1 cellular context compared by ENCODE assay signal in the genomic region with DNA sequence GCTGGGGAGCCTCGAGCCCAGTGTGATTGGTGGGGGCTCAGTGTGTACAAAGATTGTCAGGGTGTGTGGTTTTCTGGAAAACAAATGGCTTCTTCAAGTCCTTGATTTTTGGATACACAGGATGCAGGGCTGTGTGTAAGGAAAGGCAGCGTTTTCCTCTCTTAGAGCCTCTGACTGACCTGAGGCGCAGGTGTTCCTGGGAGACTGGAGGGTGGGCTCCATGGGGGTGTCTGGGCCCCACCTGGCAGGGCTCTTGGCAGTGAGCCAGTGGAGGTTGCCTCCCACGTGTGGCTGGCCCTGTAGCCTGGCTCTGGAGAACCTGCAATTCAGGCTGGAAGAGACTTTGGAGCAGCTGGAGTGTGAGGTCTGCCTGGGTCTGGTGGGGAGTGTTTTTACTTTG.
A peak's percentile ranks its signal among the peaks of the same experiment; 100 is the strongest.
TF ChIP-seq lines count a peak whose summit lies in the region.

No MANE protein-coding gene starts in this region.

TF ChIP-seq in HepG2, 621 proteins besides CTCF, POLR2A, EP300 and RAD21 (continued from another document):
- TF ChIP-seq, protein P1, sequence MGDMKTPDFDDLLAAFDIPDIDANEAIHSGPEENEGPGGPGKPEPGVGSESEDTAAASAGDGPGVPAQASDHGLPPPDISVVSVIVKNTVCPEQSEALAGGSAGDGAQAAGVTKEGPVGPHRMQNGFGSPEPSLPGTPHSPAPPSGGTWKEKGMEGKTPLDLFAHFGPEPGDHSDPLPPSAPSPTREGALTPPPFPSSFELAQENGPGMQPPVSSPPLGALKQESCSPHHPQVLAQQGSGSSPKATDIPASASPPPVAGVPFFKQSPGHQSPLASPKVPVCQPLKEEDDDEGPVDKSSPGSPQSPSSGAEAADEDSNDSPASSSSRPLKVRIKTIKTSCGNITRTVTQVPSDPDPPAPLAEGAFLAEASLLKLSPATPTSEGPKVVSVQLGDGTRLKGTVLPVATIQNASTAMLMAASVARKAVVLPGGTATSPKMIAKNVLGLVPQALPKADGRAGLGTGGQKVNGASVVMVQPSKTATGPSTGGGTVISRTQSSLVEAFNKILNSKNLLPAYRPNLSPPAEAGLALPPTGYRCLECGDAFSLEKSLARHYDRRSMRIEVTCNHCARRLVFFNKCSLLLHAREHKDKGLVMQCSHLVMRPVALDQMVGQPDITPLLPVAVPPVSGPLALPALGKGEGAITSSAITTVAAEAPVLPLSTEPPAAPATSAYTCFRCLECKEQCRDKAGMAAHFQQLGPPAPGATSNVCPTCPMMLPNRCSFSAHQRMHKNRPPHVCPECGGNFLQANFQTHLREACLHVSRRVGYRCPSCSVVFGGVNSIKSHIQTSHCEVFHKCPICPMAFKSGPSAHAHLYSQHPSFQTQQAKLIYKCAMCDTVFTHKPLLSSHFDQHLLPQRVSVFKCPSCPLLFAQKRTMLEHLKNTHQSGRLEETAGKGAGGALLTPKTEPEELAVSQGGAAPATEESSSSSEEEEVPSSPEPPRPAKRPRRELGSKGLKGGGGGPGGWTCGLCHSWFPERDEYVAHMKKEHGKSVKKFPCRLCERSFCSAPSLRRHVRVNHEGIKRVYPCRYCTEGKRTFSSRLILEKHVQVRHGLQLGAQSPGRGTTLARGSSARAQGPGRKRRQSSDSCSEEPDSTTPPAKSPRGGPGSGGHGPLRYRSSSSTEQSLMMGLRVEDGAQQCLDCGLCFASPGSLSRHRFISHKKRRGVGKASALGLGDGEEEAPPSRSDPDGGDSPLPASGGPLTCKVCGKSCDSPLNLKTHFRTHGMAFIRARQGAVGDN (CRISPR knock-in tag; IDR thresholded peaks at IDR 0.05) = peak; percentile 75
- TF ChIP-seq XRCC5 (optimal IDR thresholded peaks at IDR 0.05; ENCODE audit: low read length) (peak; percentile 61), ZBTB7A (CRISPR knock-in tag; IDR thresholded peaks at IDR 0.05) (peak; percentile 75; the same call in 1 of the 2 replicates), FIP1L1 (IDR thresholded peaks at IDR 0.05; ENCODE audit: borderline replicate concordance, insufficient read depth, low read depth, low read length) (0 out of 2 replicates have a peak, but pooled peaks have one; percentile 52), FOXK2 (IDR thresholded peaks at IDR 0.05) (no peak), ZNF333 (CRISPR knock-in tag; IDR thresholded peaks at IDR 0.05; ENCODE audit: borderline replicate concordance) (0 out of 2 replicates have a peak, but pooled peaks have one; percentile 63), TFAP4 (IDR thresholded peaks at IDR 0.05; ENCODE audit: borderline replicate concordance, low read depth) (peak; percentile 49; the same call in 1 of the 2 replicates), POGZ (CRISPR knock-in tag; IDR thresholded peaks at IDR 0.05) (peak; percentile 21; the same call in 1 of the 2 replicates), PATZ1 (CRISPR knock-in tag; IDR thresholded peaks at IDR 0.05) (peak; percentile 72), TBP (CRISPR knock-in tag; IDR thresholded peaks at IDR 0.05) (no peak), LBX2 (CRISPR knock-in tag; IDR thresholded peaks at IDR 0.05; ENCODE audit: borderline replicate concordance) (no peak), CREB3 (CRISPR knock-in tag; IDR thresholded peaks at IDR 0.05) (no peak), ZSCAN30 (CRISPR knock-in tag; IDR thresholded peaks at IDR 0.05) (no peak), PAF1 (CRISPR knock-in tag; IDR thresholded peaks at IDR 0.05) (no peak), SOX13 (IDR thresholded peaks at IDR 0.05) (no peak), SOX13 (CRISPR knock-in tag; conservative IDR thresholded peaks at IDR 0.05 in 1 of 2, IDR thresholded peaks at IDR 0.05 in 1 of 2) (0 out of 4 replicates have a peak, but pooled peaks of 1 of the 2 experiments have one; percentile 8)
TF ChIP-seq in HepG2: peak in this region for 25.
